In genomic region chr7:127588697-127589482, GRCh38 we compare ENCODE assay signal across 1 cellular context.
TF ChIP-seq lines count a peak whose summit lies in the region.

No MANE protein-coding gene starts in this region.

TF ChIP-seq in HEK293, 187 proteins besides CTCF, POLR2A, EP300 and RAD21 (continued from another document and continues in another):
- no peak for TF ChIP-seq ZNF362 (tag by site-specific recombination; IDR thresholded peaks at IDR 0.05)
- no peak for TF ChIP-seq ZNF155 (tag by site-specific recombination; IDR thresholded peaks at IDR 0.05)
- 0 out of 2 replicates have a peak, but pooled peaks have one; percentile 24 for TF ChIP-seq YY1 (tag by site-specific recombination; IDR thresholded peaks at IDR 0.05)
- no peak for TF ChIP-seq ZNF544 (tag by site-specific recombination; IDR thresholded peaks at IDR 0.05)
- TF ChIP-seq, protein P1, sequence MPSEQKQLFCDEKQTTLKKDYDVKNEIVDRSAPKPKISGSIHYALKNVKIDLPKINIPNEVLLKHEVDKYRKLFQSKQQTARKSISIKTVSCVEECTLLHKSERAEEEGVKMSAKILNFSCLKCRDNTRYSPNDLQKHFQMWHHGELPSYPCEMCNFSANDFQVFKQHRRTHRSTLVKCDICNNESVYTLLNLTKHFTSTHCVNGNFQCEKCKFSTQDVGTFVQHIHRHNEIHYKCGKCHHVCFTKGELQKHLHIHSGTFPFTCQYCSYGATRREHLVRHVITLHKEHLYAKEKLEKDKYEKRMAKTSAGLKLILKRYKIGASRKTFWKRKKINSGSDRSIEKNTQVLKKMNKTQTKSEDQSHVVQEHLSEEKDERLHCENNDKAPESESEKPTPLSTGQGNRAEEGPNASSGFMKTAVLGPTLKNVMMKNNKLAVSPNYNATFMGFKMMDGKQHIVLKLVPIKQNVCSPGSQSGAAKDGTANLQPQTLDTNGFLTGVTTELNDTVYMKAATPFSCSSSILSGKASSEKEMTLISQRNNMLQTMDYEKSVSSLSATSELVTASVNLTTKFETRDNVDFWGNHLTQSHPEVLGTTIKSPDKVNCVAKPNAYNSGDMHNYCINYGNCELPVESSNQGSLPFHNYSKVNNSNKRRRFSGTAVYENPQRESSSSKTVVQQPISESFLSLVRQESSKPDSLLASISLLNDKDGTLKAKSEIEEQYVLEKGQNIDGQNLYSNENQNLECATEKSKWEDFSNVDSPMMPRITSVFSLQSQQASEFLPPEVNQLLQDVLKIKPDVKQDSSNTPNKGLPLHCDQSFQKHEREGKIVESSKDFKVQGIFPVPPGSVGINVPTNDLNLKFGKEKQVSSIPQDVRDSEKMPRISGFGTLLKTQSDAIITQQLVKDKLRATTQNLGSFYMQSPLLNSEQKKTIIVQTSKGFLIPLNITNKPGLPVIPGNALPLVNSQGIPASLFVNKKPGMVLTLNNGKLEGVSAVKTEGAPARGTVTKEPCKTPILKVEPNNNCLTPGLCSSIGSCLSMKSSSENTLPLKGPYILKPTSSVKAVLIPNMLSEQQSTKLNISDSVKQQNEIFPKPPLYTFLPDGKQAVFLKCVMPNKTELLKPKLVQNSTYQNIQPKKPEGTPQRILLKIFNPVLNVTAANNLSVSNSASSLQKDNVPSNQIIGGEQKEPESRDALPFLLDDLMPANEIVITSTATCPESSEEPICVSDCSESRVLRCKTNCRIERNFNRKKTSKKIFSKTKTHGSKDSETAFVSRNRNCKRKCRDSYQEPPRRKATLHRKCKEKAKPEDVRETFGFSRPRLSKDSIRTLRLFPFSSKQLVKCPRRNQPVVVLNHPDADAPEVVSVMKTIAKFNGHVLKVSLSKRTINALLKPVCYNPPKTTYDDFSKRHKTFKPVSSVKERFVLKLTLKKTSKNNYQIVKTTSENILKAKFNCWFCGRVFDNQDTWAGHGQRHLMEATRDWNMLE (tag by site-specific recombination; conservative IDR thresholded peaks at IDR 0.05; ENCODE audit: low read depth), result no peak
- no peak for TF ChIP-seq MZF1 (tag by site-specific recombination; IDR thresholded peaks at IDR 0.05; ENCODE audit: borderline replicate concordance)
- no peak for TF ChIP-seq ZNF473 (tag by site-specific recombination; IDR thresholded peaks at IDR 0.05)
- no peak for TF ChIP-seq ZSCAN16 (tag by site-specific recombination; IDR thresholded peaks at IDR 0.05)
- TF ChIP-seq ZNF266 (tag by site-specific recombination; IDR thresholded peaks at IDR 0.05; ENCODE audit: low read depth), result no peak
- TF ChIP-seq ZNF530 (tag by site-specific recombination; IDR thresholded peaks at IDR 0.05; ENCODE audit: low read depth), result no peak
- no peak for TF ChIP-seq ZNF621 (tag by site-specific recombination; IDR thresholded peaks at IDR 0.05)
- TF ChIP-seq ZBTB8A (tag by site-specific recombination; IDR thresholded peaks at IDR 0.05), result peak; percentile 65; the same call in 1 of the 2 replicates
- peak; percentile 88 for TF ChIP-seq IKZF3 (tag by site-specific recombination; IDR thresholded peaks at IDR 0.05)
- no peak for TF ChIP-seq ZSCAN18 (tag by site-specific recombination; IDR thresholded peaks at IDR 0.05)
- TF ChIP-seq, protein P2, sequence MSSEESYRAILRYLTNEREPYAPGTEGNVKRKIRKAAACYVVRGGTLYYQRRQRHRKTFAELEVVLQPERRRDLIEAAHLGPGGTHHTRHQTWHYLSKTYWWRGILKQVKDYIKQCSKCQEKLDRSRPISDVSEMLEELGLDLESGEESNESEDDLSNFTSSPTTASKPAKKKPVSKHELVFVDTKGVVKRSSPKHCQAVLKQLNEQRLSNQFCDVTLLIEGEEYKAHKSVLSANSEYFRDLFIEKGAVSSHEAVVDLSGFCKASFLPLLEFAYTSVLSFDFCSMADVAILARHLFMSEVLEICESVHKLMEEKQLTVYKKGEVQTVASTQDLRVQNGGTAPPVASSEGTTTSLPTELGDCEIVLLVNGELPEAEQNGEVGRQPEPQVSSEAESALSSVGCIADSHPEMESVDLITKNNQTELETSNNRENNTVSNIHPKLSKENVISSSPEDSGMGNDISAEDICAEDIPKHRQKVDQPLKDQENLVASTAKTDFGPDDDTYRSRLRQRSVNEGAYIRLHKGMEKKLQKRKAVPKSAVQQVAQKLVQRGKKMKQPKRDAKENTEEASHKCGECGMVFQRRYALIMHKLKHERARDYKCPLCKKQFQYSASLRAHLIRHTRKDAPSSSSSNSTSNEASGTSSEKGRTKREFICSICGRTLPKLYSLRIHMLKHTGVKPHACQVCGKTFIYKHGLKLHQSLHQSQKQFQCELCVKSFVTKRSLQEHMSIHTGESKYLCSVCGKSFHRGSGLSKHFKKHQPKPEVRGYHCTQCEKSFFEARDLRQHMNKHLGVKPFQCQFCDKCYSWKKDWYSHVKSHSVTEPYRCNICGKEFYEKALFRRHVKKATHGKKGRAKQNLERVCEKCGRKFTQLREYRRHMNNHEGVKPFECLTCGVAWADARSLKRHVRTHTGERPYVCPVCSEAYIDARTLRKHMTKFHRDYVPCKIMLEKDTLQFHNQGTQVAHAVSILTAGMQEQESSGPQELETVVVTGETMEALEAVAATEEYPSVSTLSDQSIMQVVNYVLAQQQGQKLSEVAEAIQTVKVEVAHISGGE (tag by site-specific recombination; conservative IDR thresholded peaks at IDR 0.05; ENCODE audit: low read depth), result 0 out of 2 replicates have a peak, but pooled peaks have one; percentile 6
- no peak for TF ChIP-seq ZNF157 (tag by site-specific recombination; IDR thresholded peaks at IDR 0.05)
- TF ChIP-seq ZFP69B (tag by site-specific recombination; IDR thresholded peaks at IDR 0.05), result 0 out of 2 replicates have a peak, but pooled peaks have one; percentile 43
- TF ChIP-seq RBAK (tag by site-specific recombination; IDR thresholded peaks at IDR 0.05), result no peak
- TF ChIP-seq MYNN (tag by site-specific recombination; IDR thresholded peaks at IDR 0.05; ENCODE audit: borderline replicate concordance), result no peak
- no peak; the same call in 1 of the 2 replicates for TF ChIP-seq SP3 (tag by site-specific recombination; IDR thresholded peaks at IDR 0.05)
- TF ChIP-seq ZNF600 (tag by site-specific recombination; IDR thresholded peaks at IDR 0.05), result peak; percentile 34; the same call in 1 of the 2 replicates
- no peak for TF ChIP-seq SALL2 (tag by site-specific recombination; IDR thresholded peaks at IDR 0.05; ENCODE audit: borderline replicate concordance)
- TF ChIP-seq BCL11A (tag by site-specific recombination; IDR thresholded peaks at IDR 0.05; ENCODE audit: low read depth), result peak; percentile 29; the same call in 1 of the 2 replicates
- TF ChIP-seq ZNF133 (tag by site-specific recombination; IDR thresholded peaks at IDR 0.05), result no peak
- peak; percentile 52 for TF ChIP-seq GLIS2 (tag by site-specific recombination; IDR thresholded peaks at IDR 0.05)
- peak; percentile 32 for TF ChIP-seq GLIS1 (tag by site-specific recombination; IDR thresholded peaks at IDR 0.05)
- no peak for TF ChIP-seq ZBTB21 (tag by site-specific recombination; IDR thresholded peaks at IDR 0.05)
- TF ChIP-seq ZNF558 (tag by site-specific recombination; IDR thresholded peaks at IDR 0.05), result no peak
- no peak for TF ChIP-seq ZNF175 (tag by site-specific recombination; IDR thresholded peaks at IDR 0.05)
- TF ChIP-seq ZNF560 (tag by site-specific recombination; IDR thresholded peaks at IDR 0.05; ENCODE audit: borderline replicate concordance), result no peak
- no peak for TF ChIP-seq ZNF248 (tag by site-specific recombination; IDR thresholded peaks at IDR 0.05)
- TF ChIP-seq ZNF391 (tag by site-specific recombination; IDR thresholded peaks at IDR 0.05; ENCODE audit: borderline replicate concordance, low read depth), result no peak
- no peak for TF ChIP-seq ZNF785 (tag by site-specific recombination; IDR thresholded peaks at IDR 0.05)
- TF ChIP-seq TSHZ1 (tag by site-specific recombination; IDR thresholded peaks at IDR 0.05; ENCODE audit: borderline replicate concordance), result no peak
- TF ChIP-seq, protein P3, sequence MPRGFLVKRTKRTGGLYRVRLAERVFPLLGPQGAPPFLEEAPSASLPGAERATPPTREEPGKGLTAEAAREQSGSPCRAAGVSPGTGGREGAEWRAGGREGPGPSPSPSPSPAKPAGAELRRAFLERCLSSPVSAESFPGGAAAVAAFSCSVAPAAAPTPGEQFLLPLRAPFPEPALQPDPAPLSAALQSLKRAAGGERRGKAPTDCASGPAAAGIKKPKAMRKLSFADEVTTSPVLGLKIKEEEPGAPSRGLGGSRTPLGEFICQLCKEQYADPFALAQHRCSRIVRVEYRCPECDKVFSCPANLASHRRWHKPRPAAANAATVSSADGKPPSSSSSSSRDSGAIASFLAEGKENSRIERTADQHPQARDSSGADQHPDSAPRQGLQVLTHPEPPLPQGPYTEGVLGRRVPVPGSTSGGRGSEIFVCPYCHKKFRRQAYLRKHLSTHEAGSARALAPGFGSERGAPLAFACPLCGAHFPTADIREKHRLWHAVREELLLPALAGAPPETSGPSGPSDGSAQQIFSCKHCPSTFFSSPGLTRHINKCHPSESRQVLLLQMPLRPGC (tag by site-specific recombination; IDR thresholded peaks at IDR 0.05), result no peak
- TF ChIP-seq ZNF18 (tag by site-specific recombination; IDR thresholded peaks at IDR 0.05), result no peak
- TF ChIP-seq ZNF2 (tag by site-specific recombination; IDR thresholded peaks at IDR 0.05), result peak; percentile 56; the same call in 1 of the 2 replicates
- peak; percentile 60; the same call in 1 of the 2 replicates for TF ChIP-seq ZNF561 (tag by site-specific recombination; IDR thresholded peaks at IDR 0.05; ENCODE audit: borderline replicate concordance)
- no peak for TF ChIP-seq ZNF239 (tag by site-specific recombination; IDR thresholded peaks at IDR 0.05)
- TF ChIP-seq, protein P4, sequence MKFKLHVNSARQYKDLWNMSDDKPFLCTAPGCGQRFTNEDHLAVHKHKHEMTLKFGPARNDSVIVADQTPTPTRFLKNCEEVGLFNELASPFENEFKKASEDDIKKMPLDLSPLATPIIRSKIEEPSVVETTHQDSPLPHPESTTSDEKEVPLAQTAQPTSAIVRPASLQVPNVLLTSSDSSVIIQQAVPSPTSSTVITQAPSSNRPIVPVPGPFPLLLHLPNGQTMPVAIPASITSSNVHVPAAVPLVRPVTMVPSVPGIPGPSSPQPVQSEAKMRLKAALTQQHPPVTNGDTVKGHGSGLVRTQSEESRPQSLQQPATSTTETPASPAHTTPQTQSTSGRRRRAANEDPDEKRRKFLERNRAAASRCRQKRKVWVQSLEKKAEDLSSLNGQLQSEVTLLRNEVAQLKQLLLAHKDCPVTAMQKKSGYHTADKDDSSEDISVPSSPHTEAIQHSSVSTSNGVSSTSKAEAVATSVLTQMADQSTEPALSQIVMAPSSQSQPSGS (tag by site-specific recombination; IDR thresholded peaks at IDR 0.05; ENCODE audit: low read depth), result no peak
- no peak; the same call in 1 of the 2 replicates for TF ChIP-seq ZFHX2 (tag by site-specific recombination; conservative IDR thresholded peaks at IDR 0.05)
- TF ChIP-seq ZNF658 (tag by site-specific recombination; IDR thresholded peaks at IDR 0.05), result no peak
- no peak for TF ChIP-seq OSR2 (tag by site-specific recombination; IDR thresholded peaks at IDR 0.05)
- TF ChIP-seq ZBTB17 (tag by site-specific recombination; IDR thresholded peaks at IDR 0.05), result peak; percentile 79
- peak; percentile 25; the same call in 1 of the 2 replicates for TF ChIP-seq ZNF654 (tag by site-specific recombination; IDR thresholded peaks at IDR 0.05; ENCODE audit: low read depth)
- TF ChIP-seq ZNF394 (tag by site-specific recombination; IDR thresholded peaks at IDR 0.05; ENCODE audit: borderline replicate concordance), result no peak
